8 cellular contexts compared by ENCODE assay signal in genomic region chr9:1051286-1052118, GRCh38. TPM values are rescaled to one million over a fixed set of nuclear protein-coding genes. Genes with fewer than 3 reads are reported as not detected.
DNase-seq lines count a peak whose midpoint lies in the region; ATAC-seq, FAIRE-seq and TF ChIP-seq lines count a peak whose summit lies in the region.

No MANE protein-coding gene starts in this region.

- no peak overlapping the region for H4K8ac ChIP-seq in mesendoderm (ENCODE audit: low read depth, low read length)

- H3K79me2 ChIP-seq in KMS-11 (ENCODE audit: insufficient read depth, low read depth) (no peaks in the 10 kb centered on the region), mesendoderm (ENCODE audit: control insufficient read depth, insufficient read depth, low read length) (no peaks in the 10 kb centered on the region)

- peak overlapping the region; percentile 82 for H3K27ac Mint-ChIP-seq in type B pancreatic cell

- H3K9me3 Mint-ChIP-seq in type B pancreatic cell: no peaks in the 10 kb centered on the region

- no peak overlapping the region for H3K27ac ChIP-seq in KMS-11
- peak overlapping the region; percentile 67 for H3K27ac ChIP-seq in caudate nucleus (ENCODE audit: low read depth, low read length)
- no peak overlapping the region for H3K27ac ChIP-seq in mesendoderm (ENCODE audit: low read depth, low read length)

- no peaks in the 10 kb centered on the region for H3K79me1 ChIP-seq in mesendoderm (ENCODE audit: low read length)

- H4K20me1 ChIP-seq in KMS-11 (ENCODE audit: insufficient read depth): no peaks in the 10 kb centered on the region

- H3K23ac ChIP-seq in mesendoderm (ENCODE audit: low read length): no peak overlapping the region

- WGBS in mesendoderm (ENCODE audit: extremely low coverage, insufficient coverage, low lambda C conversion rate): no CpG with 5 or more reads among the region's 88 CpGs

- H2BK5ac ChIP-seq in mesendoderm (ENCODE audit: low read length): no peak overlapping the region

- no peak overlapping the region for H4K5ac ChIP-seq in mesendoderm (ENCODE audit: low read length)

- H3K4me3 ChIP-seq in KMS-11 (IDR thresholded peaks at IDR 0.05; ENCODE audit: insufficient read depth, low read depth, low read length): no peak overlapping the region
- no peak overlapping the region for H3K4me3 ChIP-seq in mesendoderm (ENCODE audit: low read length)

- H2BK15ac ChIP-seq in mesendoderm (replicated peaks; ENCODE audit: low read depth): no peak overlapping the region

- H3K4me1 ChIP-seq in KMS-11 (ENCODE audit: low read depth, poor library complexity, severe bottlenecking) (peaks cover 5% of the 10 kb centered on the region), mesendoderm (ENCODE audit: control insufficient read depth, low read depth, low read length) (peaks cover 2% of the 10 kb centered on the region)

- H2BK120ac ChIP-seq in mesendoderm (ENCODE audit: low read depth, low read length): no peak overlapping the region

- peaks cover 92% of the 10 kb centered on the region for H3K27me3 Mint-ChIP-seq in type B pancreatic cell

- no peaks in the 10 kb centered on the region for H3K36me3 ChIP-seq in KMS-11 (ENCODE audit: insufficient read depth)
- H3K36me3 ChIP-seq in mesendoderm (ENCODE audit: control insufficient read depth, insufficient read depth, low read length): no peaks in the 10 kb centered on the region

- TF ChIP-seq CTCF in GM13977 (IDR thresholded peaks at IDR 0.05; ENCODE audit: extremely low read depth, insufficient read depth, missing control alignments): peak; percentile 28
- no peak for TF ChIP-seq CTCF in KMS-11 (conservative IDR thresholded peaks at IDR 0.05; ENCODE audit: low read depth, low read length)
- peak; percentile 48 for TF ChIP-seq CTCF in type B pancreatic cell (conservative IDR thresholded peaks at IDR 0.05)

- H3K4ac ChIP-seq in mesendoderm (ENCODE audit: low read depth, low read length): no peak overlapping the region

- peak overlapping the region; percentile 45; the same call in 1 of the 2 replicates for H3K4me2 ChIP-seq in KMS-11
- peak overlapping the region; percentile 64 for H3K4me2 ChIP-seq in mesendoderm (ENCODE audit: low read length)

- peak overlapping the region; percentile 88 for H3K4me3 Mint-ChIP-seq in type B pancreatic cell

- in situ Hi-C loops in GM13977 (cut with MboI; ENCODE audit: low pct_unique_long_range_greater_than_20kb, low sequenced_read_pairs, unreplicated experiment): no loop called here

- TF ChIP-seq POLR2A in H54 (IDR thresholded peaks at IDR 0.05; ENCODE audit: low read depth, low read length): no peak

- peaks cover 34% of the 10 kb centered on the region for H3K4me1 Mint-ChIP-seq in type B pancreatic cell (ENCODE audit: unreplicated experiment)

- no peaks in the 10 kb centered on the region; the same call in 1 of the 2 replicates for H3K27me3 ChIP-seq in KMS-11 (ENCODE audit: insufficient read depth, low read depth)
- peaks cover 62% of the 10 kb centered on the region for H3K27me3 ChIP-seq in mesendoderm (ENCODE audit: insufficient read depth, low read length, poor library complexity)

- no peak for ATAC-seq in HG02852 (IDR thresholded peaks at IDR 0.05; ENCODE audit: unreplicated experiment)

- peak overlapping the region; percentile 56 for H3K56ac ChIP-seq in mesendoderm (ENCODE audit: low read length)

- no peak for FAIRE-seq in H54 (lab: Jason Lieb, UNC)

- H2AK5ac ChIP-seq in mesendoderm (ENCODE audit: low read length): no peak overlapping the region

- H3K9ac ChIP-seq in KMS-11 (no peak overlapping the region; the same call in 1 of the 2 replicates), mesendoderm (ENCODE audit: low read length) (peak overlapping the region; percentile 47)

- peaks cover 14% of the 10 kb centered on the region for H3K36me3 Mint-ChIP-seq in type B pancreatic cell

- DNase-seq in GM13977 (ENCODE audit: low spot score) (peak; percentile 68), caudate nucleus (lab: John Stamatoyannopoulos, UW) (peak in 31 of 61 donors; percentile 12 to 63 (median 39)), mesendoderm (peak; percentile 82), type B pancreatic cell (ENCODE audit: extremely low spot score, unreplicated experiment) (peak; percentile 77), H54 (ENCODE audit: insufficient read length, low spot score) (no peak), SK-N-DZ (ENCODE audit: low spot score) (no peak)

- H3K18ac ChIP-seq in mesendoderm (ENCODE audit: low read length): no peak overlapping the region

- H2AFZ ChIP-seq in KMS-11 (ENCODE audit: low read depth): peak overlapping the region; percentile 88

RNA-seq across cellular contexts. Expression of gene DMRT2, which starts 1.3 kb away (rescaled TPM):
- polyA plus RNA-seq in mesendoderm (2013, experiment 1 of 2): 0.24 TPM
- polyA plus RNA-seq in mesendoderm (2013, experiment 2 of 2): 0.22 TPM
- 11.4 and 18.8 TPM in 2 replicates for total RNA-seq in type B pancreatic cell (ENCODE audit: low replicate concordance)
- not detected in 2 replicates for polyA plus RNA-seq in SK-N-DZ (2014; cell fraction: cytosol; rRNA removed)
- not detected in 2 replicates for polyA plus RNA-seq in SK-N-DZ (2014; cell fraction: nucleus; rRNA removed)

Comparison
In these comparisons a context has a peak if more than half of its experiments do, and no peak if none do; other contexts are left out.
1. DNase-seq: peak in GM13977 (single experiment), caudate nucleus (31 of 61), mesendoderm (single experiment) and type B pancreatic cell (single experiment); none in H54 (single experiment) and SK-N-DZ (single experiment).